ENCODE assay signal across 24 cellular contexts in the genomic region with DNA sequence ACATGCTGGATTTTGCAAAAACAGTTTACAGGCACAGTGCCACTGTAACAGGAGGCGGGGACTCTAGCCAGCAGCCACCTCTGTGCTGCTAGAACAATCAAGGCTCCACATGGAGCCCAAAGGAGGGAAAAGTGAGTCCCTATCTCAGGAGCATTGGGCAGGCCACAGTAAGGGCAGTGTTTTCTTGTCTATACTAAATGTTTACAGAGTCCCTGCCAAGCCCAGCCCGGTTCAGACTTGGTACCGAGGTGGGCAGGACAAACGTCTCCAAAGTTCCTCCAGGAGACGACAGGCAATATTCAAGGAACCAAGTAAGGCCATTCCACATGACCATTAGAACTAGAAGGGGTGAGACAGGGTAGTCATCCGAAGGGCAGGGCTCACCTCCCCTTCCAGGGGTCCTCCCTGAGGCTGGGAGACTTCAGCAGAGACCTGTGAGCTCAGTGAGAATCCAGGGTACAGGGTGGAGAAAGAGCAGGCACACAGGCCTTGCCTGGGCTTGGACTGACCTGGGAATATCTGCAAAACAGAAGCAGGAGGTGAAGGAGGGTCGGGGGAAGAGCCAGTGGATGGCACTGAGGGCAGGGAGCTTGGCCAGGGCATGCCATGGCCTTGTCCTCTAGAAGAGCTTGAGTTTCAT.
DNase-seq lines count a peak whose midpoint lies in the region; ATAC-seq, FAIRE-seq and TF ChIP-seq lines count a peak whose summit lies in the region.
"Had no signal": no experiment of that assay in that cellular context is flagged by ENCODE, and none has a peak within 500 bp of the region (broad histone marks: within the 10 kb centered on the region; RNA-seq: fewer than 3 reads in every experiment).

No MANE protein-coding gene starts in this region.

- in situ Hi-C loops in HepG2 (cut with HindIII; ENCODE audit: extremely low pct_ligation_motif_present, low pct_unique_long_range_greater_than_20kb), result no loop called here

- H3K4me3 ChIP-seq in HepG2 (replicated peaks in 1 of 3; ENCODE audit: insufficient read depth in 1 of 3, low read depth in 2 of 3, low read length in 3 of 3) (no peak overlapping the region), right lobe of liver (no peak overlapping the region), endodermal cell (ENCODE audit: low read length) (no peak overlapping the region), trophoblast cell (ENCODE audit: low read depth, low read length) (no peak overlapping the region)
- H3K4me3 ChIP-seq: A549, GM23338, HAP-1 had no signal

- H3K36me3 Mint-ChIP-seq in endodermal cell (ENCODE audit: low read depth), result peaks cover 12% of the 10 kb centered on the region
- peaks cover 2% of the 10 kb centered on the region for H3K36me3 Mint-ChIP-seq in osteocyte (ENCODE audit: unreplicated experiment)
- H3K36me3 Mint-ChIP-seq: CD4-positive, alpha-beta memory T cell had no signal

- H4K91ac ChIP-seq in trophoblast cell (ENCODE audit: low read depth, low read length), result no peak overlapping the region

- H3K9me3 ChIP-seq in HepG2 (ENCODE audit: low read length) (no peaks in the 10 kb centered on the region), right lobe of liver (no peaks in the 10 kb centered on the region), endodermal cell (ENCODE audit: control insufficient read depth, low read length) (no peaks in the 10 kb centered on the region), trophoblast cell (ENCODE audit: insufficient read depth, low read depth, low read length) (peaks cover 10% of the 10 kb centered on the region)
- H3K9me3 ChIP-seq: HAP-1 had no signal

- intact Hi-C loops in HepG2 (cut with micrococcal nuclease; ENCODE audit: unreplicated experiment), result no loop called here
- intact Hi-C loops in right lobe of liver (cut with DNase I), result no loop called here
- intact Hi-C loops in posterior cingulate gyrus (cut with DNase I), result no loop called here

- H3K27me3 Mint-ChIP-seq in endodermal cell (ENCODE audit: insufficient read depth) (no peaks in the 10 kb centered on the region), osteocyte (ENCODE audit: unreplicated experiment) (no peaks in the 10 kb centered on the region)
- H3K27me3 Mint-ChIP-seq: CD4-positive, alpha-beta memory T cell had no signal

- no peak overlapping the region for H4K12ac ChIP-seq in trophoblast cell (ENCODE audit: low read depth, low read length)

- H3K27ac Mint-ChIP-seq in endodermal cell (no peak overlapping the region), osteocyte (ENCODE audit: unreplicated experiment) (no peak overlapping the region)
- H3K27ac Mint-ChIP-seq: CD4-positive, alpha-beta memory T cell; GM23338; HFFc6 had no signal

- no peaks in the 10 kb centered on the region for H3K79me1 ChIP-seq in trophoblast cell (ENCODE audit: low read length)

- H3K18ac ChIP-seq in trophoblast cell (ENCODE audit: low read length), result no peak overlapping the region

- no peak overlapping the region for H2BK12ac ChIP-seq in trophoblast cell (ENCODE audit: low read length)

- no peak overlapping the region for H2BK120ac ChIP-seq in trophoblast cell (ENCODE audit: insufficient read depth, low read length, poor library complexity)

- CTCF ChIA-PET in HepG2 (lab: Yijun Ruan, JAX; ENCODE audit: low intra/inter-chr PET ratio, low total read pairs), result no interaction called here

- 40% methylated on average over 6 of the region's 7 CpGs for WGBS in HepG2 (ENCODE audit: low lambda C conversion rate)
- WGBS in right lobe of liver (ENCODE audit: insufficient coverage, low coverage, low lambda C conversion rate, missing lambda C conversion rate), result 83% methylated on average over 3 of the region's 7 CpGs
- 90 to 97% methylated on average over 5 to 7 of the region's 7 CpGs for WGBS in endodermal cell (ENCODE audit: insufficient coverage in 1 of 2, insufficient read length in 1 of 2), 2 experiments
- no CpG with 5 or more reads among the region's 7 CpGs for WGBS in trophoblast cell (ENCODE audit: extremely low coverage, insufficient coverage, insufficient read length)

- H3K23ac ChIP-seq in trophoblast cell (ENCODE audit: low read length), result no peak overlapping the region

- H3K4me1 ChIP-seq in HepG2 (ENCODE audit: insufficient read depth, low read length) (no peaks in the 10 kb centered on the region), right lobe of liver (no peaks in the 10 kb centered on the region), endodermal cell (ENCODE audit: control insufficient read depth, insufficient read depth, low read length) (no peaks in the 10 kb centered on the region), trophoblast cell (ENCODE audit: control insufficient read depth in 1 of 2, insufficient read depth in 2 of 2, low read length in 2 of 2) (no peaks in the 10 kb centered on the region)
- H3K4me1 ChIP-seq: A549, HAP-1 had no signal

- BruUV-seq in HepG2 (replicated peaks; lab: Mats Ljungman, UMichigan), result no TSS peak

- H2AFZ ChIP-seq in HepG2 (ENCODE audit: low read length) (no peak overlapping the region), trophoblast cell (ENCODE audit: insufficient read depth, low read length, poor library complexity) (no peak overlapping the region)
- H2AFZ ChIP-seq: GM23338 had no signal

- H4K8ac ChIP-seq in trophoblast cell (ENCODE audit: low read depth, low read length), result no peak overlapping the region

- H3K9ac ChIP-seq in HepG2 (ENCODE audit: insufficient read depth, low read depth, low read length) (no peak overlapping the region), endodermal cell (ENCODE audit: extremely low read depth, low read length, poor library complexity, severe bottlenecking) (no peak overlapping the region), trophoblast cell (ENCODE audit: low read length) (no peak overlapping the region)

- ATAC-seq in HepG2, result peak; percentile 33; the same call in 2 of the 3 replicates
- no peak for ATAC-seq in right lobe of liver
- ATAC-seq: GM23338 had no signal

- H2BK5ac ChIP-seq in trophoblast cell (ENCODE audit: low read depth, low read length, poor library complexity), result no peak overlapping the region

- H3K4me2 ChIP-seq in HepG2 (ENCODE audit: low read depth, low read length) (no peak overlapping the region), trophoblast cell (ENCODE audit: low read length) (no peak overlapping the region)
- H3K4me2 ChIP-seq: A549, GM23338 had no signal

- no peak overlapping the region for H3K4me3 Mint-ChIP-seq in endodermal cell
- no peak overlapping the region for H3K4me3 Mint-ChIP-seq in osteocyte (ENCODE audit: unreplicated experiment)
- H3K4me3 Mint-ChIP-seq: CD4-positive, alpha-beta memory T cell; GM23338; HFFc6 had no signal

- H3K4me1 Mint-ChIP-seq in endodermal cell (no peaks in the 10 kb centered on the region), osteocyte (ENCODE audit: unreplicated experiment) (peaks cover 10% of the 10 kb centered on the region)
- H3K4me1 Mint-ChIP-seq: CD4-positive, alpha-beta memory T cell had no signal

- TF ChIP-seq POLR2A in HepG2 (IDR thresholded peaks at IDR 0.05; ENCODE audit: insufficient read depth in 1 of 2, low read depth in 2 of 2, low read length in 2 of 2) (no peak), right lobe of liver (IDR thresholded peaks at IDR 0.05) (no peak)

- TF ChIP-seq CTCF in HepG2 (CRISPR knock-in tag; IDR thresholded peaks at IDR 0.05) (no peak), right lobe of liver (IDR thresholded peaks at IDR 0.05) (no peak), endodermal cell (conservative IDR thresholded peaks at IDR 0.05) (no peak), osteocyte (IDR thresholded peaks at IDR 0.05) (no peak), GM20000 (IDR thresholded peaks at IDR 0.05; ENCODE audit: extremely low read depth, missing control alignments) (no peak)

- no peak for FAIRE-seq in HepG2 (lab: Jason Lieb, UNC)
- FAIRE-seq: A549, GM12891, GM18507, H54 had no signal

- no peak for DNase-seq in HepG2 (ENCODE audit: low spot score)
- no peak for DNase-seq in right lobe of liver
- peak; percentile 24 for DNase-seq in endodermal cell
- peak; percentile 73 for DNase-seq in osteocyte (ENCODE audit: extremely low spot score, unreplicated experiment)
- no peak for DNase-seq in trophoblast cell
- DNase-seq in GM20000 (ENCODE audit: low spot score), result no peak
- DNase-seq in posterior cingulate gyrus, result no peak
- DNase-seq: 8988T; ACHN; AML-193; C1 segment of cervical spinal cord; Calu3; CD4-positive, alpha-beta memory T cell; COR-L47; DMS53; DMS79 treated with DMSO at 0.1 percent for 48 hours; GF-D8; HFFc6 had no signal

- H3K27me3 ChIP-seq in HepG2 (ENCODE audit: control insufficient read depth in 1 of 2, insufficient read depth in 2 of 2, low read length in 2 of 2) (no peaks in the 10 kb centered on the region), right lobe of liver (no peaks in the 10 kb centered on the region), endodermal cell (ENCODE audit: control insufficient read depth, insufficient read depth, low read length, poor library complexity, severe bottlenecking) (no peaks in the 10 kb centered on the region), trophoblast cell (ENCODE audit: insufficient read depth, low read length) (no peaks in the 10 kb centered on the region)

- POLR2A ChIA-PET in HepG2 (lab: Yijun Ruan, JAX), result no interaction called here

- H4K20me1 ChIP-seq in HepG2 (ENCODE audit: insufficient read depth, low read length), result no peaks in the 10 kb centered on the region

- H3K9me3 Mint-ChIP-seq in endodermal cell (peaks cover 13% of the 10 kb centered on the region), osteocyte (ENCODE audit: unreplicated experiment) (peaks cover 7% of the 10 kb centered on the region)

- H2AK5ac ChIP-seq in trophoblast cell (ENCODE audit: low read length), result no peak overlapping the region

- H3K36me3 ChIP-seq in HepG2 (replicated peaks in 1 of 2; ENCODE audit: control insufficient read depth in 1 of 2, insufficient read depth in 2 of 2, low read length in 2 of 2) (no peaks in the 10 kb centered on the region), right lobe of liver (no peaks in the 10 kb centered on the region), endodermal cell (ENCODE audit: control insufficient read depth, insufficient read depth, low read length) (no peaks in the 10 kb centered on the region), trophoblast cell (ENCODE audit: control insufficient read depth in 1 of 2, insufficient read depth in 2 of 2, low read length in 2 of 2) (peaks cover 0 to 2% of the 10 kb centered on the region in 2 experiments)
- H3K36me3 ChIP-seq: HAP-1 had no signal

- TF ChIP-seq EP300 in HepG2 (IDR thresholded peaks at IDR 0.05; ENCODE audit: low read depth in 2 of 2, low read length in 2 of 2) (no peak), HepG2 (CRISPR knock-in tag; IDR thresholded peaks at IDR 0.05; ENCODE audit: borderline replicate concordance) (no peak)

- H3K79me2 ChIP-seq in HepG2 (ENCODE audit: insufficient read depth, low read length), result no peaks in the 10 kb centered on the region
- no peaks in the 10 kb centered on the region for H3K79me2 ChIP-seq in trophoblast cell (ENCODE audit: control insufficient read depth, insufficient read depth, low read length, poor library complexity)

- H3K4ac ChIP-seq in trophoblast cell (ENCODE audit: low read depth, low read length), result no peak overlapping the region

- no peak overlapping the region for H3K14ac ChIP-seq in trophoblast cell (ENCODE audit: low read length)

- no peak for TF ChIP-seq RAD21 in HepG2 (CRISPR knock-in tag; IDR thresholded peaks at IDR 0.05)

- H3K27ac ChIP-seq in HepG2 (ENCODE audit: extremely low read length, insufficient read depth, low read length) (no peak overlapping the region), right lobe of liver (no peak overlapping the region), endodermal cell (ENCODE audit: low read depth, low read length) (no peak overlapping the region), trophoblast cell (ENCODE audit: low read depth, low read length) (no peak overlapping the region)
- H3K27ac ChIP-seq: A549 had no signal

Comparison
In these comparisons a context has a peak if more than half of its experiments do, and no peak if none do; other contexts are left out.
1. DNase-seq: peak in endodermal cell (single experiment) and osteocyte (single experiment); none in HepG2 (single experiment), right lobe of liver (0 of 3), trophoblast cell (0 of 2), GM20000 (single experiment) and posterior cingulate gyrus (0 of 10).